Comparison of ENCODE assay signal across 1 cellular context in the genomic region with DNA sequence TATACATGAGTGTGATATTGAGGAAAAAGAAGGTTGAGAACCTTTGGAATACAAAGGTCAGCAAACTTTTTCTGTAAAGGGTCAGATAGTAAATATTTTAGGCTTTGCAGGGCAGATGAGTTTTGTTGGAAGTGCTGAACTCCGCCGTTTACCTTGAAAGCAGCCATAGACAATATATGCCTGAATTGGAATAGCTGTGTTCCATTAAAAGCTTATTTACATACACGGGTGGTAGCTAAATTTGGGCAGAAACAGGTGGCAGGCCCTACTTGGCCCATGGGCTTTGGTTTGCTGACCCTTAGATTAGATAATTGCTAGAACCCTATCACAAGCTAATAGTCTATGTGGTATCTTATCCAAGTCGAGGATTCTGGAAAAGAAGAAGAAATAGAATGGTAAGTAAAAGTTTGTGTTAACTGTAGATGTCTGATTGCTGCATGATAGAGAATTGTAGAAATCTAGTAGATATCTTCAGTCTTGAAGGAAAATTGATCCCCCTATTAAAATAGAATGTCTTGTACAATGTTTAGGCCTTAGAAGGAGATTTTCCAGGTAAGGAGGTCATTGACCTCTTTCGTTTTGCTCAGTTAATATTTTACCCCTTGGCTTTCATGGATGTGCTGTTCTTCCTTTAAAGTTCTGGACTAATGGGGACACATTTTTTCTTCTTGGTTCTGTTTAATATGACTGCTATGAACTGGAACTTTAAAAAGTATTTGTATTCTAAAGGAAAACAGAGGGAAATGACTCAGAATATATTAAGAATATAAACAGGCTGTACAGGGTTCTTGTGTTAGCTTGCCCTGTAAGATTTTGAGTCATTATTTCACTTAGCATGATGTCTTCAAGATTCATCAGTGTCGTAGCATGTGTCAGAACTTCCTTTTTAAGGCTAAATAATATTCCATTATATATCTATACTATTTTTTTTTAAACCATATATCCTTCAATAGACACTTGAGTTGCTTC.
TF ChIP-seq lines count a peak whose summit lies in the region.

No MANE protein-coding gene starts in this region.

TF ChIP-seq in SK-N-SH treated with all-trans-retinoic acid at 6 μM for 48 hours, 23 proteins besides CTCF, POLR2A, EP300 and RAD21 (continued from another document):
- TF ChIP-seq, protein P1, sequence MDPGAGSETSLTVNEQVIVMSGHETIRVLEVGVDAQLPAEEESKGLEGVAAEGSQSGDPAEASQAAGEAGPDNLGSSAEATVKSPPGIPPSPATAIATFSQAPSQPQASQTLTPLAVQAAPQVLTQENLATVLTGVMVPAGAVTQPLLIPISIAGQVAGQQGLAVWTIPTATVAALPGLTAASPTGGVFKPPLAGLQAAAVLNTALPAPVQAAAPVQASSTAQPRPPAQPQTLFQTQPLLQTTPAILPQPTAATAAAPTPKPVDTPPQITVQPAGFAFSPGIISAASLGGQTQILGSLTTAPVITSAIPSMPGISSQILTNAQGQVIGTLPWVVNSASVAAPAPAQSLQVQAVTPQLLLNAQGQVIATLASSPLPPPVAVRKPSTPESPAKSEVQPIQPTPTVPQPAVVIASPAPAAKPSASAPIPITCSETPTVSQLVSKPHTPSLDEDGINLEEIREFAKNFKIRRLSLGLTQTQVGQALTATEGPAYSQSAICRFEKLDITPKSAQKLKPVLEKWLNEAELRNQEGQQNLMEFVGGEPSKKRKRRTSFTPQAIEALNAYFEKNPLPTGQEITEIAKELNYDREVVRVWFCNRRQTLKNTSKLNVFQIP (CRISPR knock-in tag; IDR thresholded peaks at IDR 0.05; ENCODE audit: borderline replicate concordance, low read depth) = no peak
- TF ChIP-seq ZNF8 (CRISPR knock-in tag; IDR thresholded peaks at IDR 0.05) = no peak
